In genomic region chr12:64470507-64470906, GRCh38 we compare ENCODE assay signal across 16 cellular contexts. TPM values are rescaled to one million over a fixed set of nuclear protein-coding genes. Genes with fewer than 3 reads are reported as not detected.
DNase-seq lines count a peak whose midpoint lies in the region; ATAC-seq and TF ChIP-seq lines count a peak whose summit lies in the region.
"Had no signal": no experiment of that assay in that cellular context is flagged by ENCODE, and none has a peak within 500 bp of the region (broad histone marks: within the 10 kb centered on the region; RNA-seq: fewer than 3 reads in every experiment).

No MANE protein-coding gene starts in this region.

- H3K36me3 ChIP-seq in adrenal gland (replicated peaks in 1 of 2): peaks cover 0 to 58% of the 10 kb centered on the region in 2 donors
- peaks cover 0 to 44% of the 10 kb centered on the region in 2 donors for H3K36me3 ChIP-seq in gastrocnemius medialis

- 48 to 59% (median 53%) methylated on average over 2 of the region's 2 CpGs for WGBS in adrenal gland, 4 donors

- in situ Hi-C loops in gastrocnemius medialis (cut with MboI; ENCODE audit: low sequenced_read_pairs in 4 of 4): no loop called here

- peaks cover 3% of the 10 kb centered on the region for H3K4me1 Mint-ChIP-seq in activated CD4-positive, alpha-beta T cell treated with anti-CD3 and anti-CD28 coated beads, Interleukin-2, amount 10 ng/mL, durations not matched to agents 24 days and 14 days
- H3K4me1 Mint-ChIP-seq: CD14-positive monocyte had no signal

- peaks cover 4% of the 10 kb centered on the region for H3K9me3 Mint-ChIP-seq in activated CD4-positive, alpha-beta T cell treated with anti-CD3 and anti-CD28 coated beads, Interleukin-2, amount 10 ng/mL, durations not matched to agents 24 days and 14 days

- H3K27ac ChIP-seq in adrenal gland (peak overlapping the region in 4 of 5 donors; percentile 28 to 77 (median 61)), gastrocnemius medialis (peak overlapping the region; percentile 75 to 82 (median 78))
- H3K27ac ChIP-seq: 22Rv1 had no signal

- no peak for DNase-seq in activated CD4-positive, alpha-beta T cell treated with anti-CD3 and anti-CD28 coated beads, Interleukin-2, amount 10 ng/mL, durations not matched to agents 24 days and 14 days
- DNase-seq in activated CD4-positive, alpha-beta T cell treated with anti-CD3 and anti-CD28 coated beads, Interleukin-2, amount 50 U/mL, for 4 hours: no peak
- DNase-seq in adrenal gland (no peak), left ventricle myocardium superior (no peak), gastrocnemius medialis (no peak), sciatic nerve (ENCODE audit: low spot score) (no peak)
- DNase-seq: Caco-2; CD8-positive, alpha-beta memory T cell; DND-41; GF-D8; HCEC 1CT; HFFc6 had no signal

- no peak overlapping the region for H3K4me3 ChIP-seq in adrenal gland
- no peak overlapping the region for H3K4me3 ChIP-seq in gastrocnemius medialis

- H3K9me3 ChIP-seq in adrenal gland (replicated peaks in 1 of 3): no peaks in the 10 kb centered on the region
- H3K9me3 ChIP-seq in gastrocnemius medialis: no peaks in the 10 kb centered on the region
- H3K9me3 ChIP-seq: Caco-2 had no signal

- H3K27me3 Mint-ChIP-seq in activated CD4-positive, alpha-beta T cell treated with anti-CD3 and anti-CD28 coated beads, Interleukin-2, amount 10 ng/mL, durations not matched to agents 24 days and 14 days: no peaks in the 10 kb centered on the region
- H3K27me3 Mint-ChIP-seq: CD8-positive, alpha-beta memory T cell had no signal

- intact Hi-C loops in activated CD4-positive, alpha-beta T cell treated with anti-CD3 and anti-CD28 coated beads, Interleukin-2, amount 10 ng/mL, durations not matched to agents 24 days and 14 days (cut with micrococcal nuclease): no loop called here
- intact Hi-C loops in adrenal gland (cut with DNase I): loop anchor here in 1 of 2 donors (10.0 kb wide), 1 partner anchor 46 kb away; no protein-coding TSS in a partner anchor
- intact Hi-C loops in left ventricle myocardium superior (cut with micrococcal nuclease): no loop called here
- intact Hi-C loops in gastrocnemius medialis (cut with DNase I; ENCODE audit: low total_unique reads): no loop called here
- intact Hi-C loops in sciatic nerve (cut with DNase I): no loop called here

- peak in 1 of 2 donors; percentile 10 for TF ChIP-seq POLR2A in adrenal gland (IDR thresholded peaks at IDR 0.05)
- no peak for TF ChIP-seq POLR2A in gastrocnemius medialis (IDR thresholded peaks at IDR 0.05)

- H3K27ac Mint-ChIP-seq in activated CD4-positive, alpha-beta T cell treated with anti-CD3 and anti-CD28 coated beads, Interleukin-2, amount 10 ng/mL, durations not matched to agents 24 days and 14 days: peak overlapping the region; percentile 59
- H3K27ac Mint-ChIP-seq: HFFc6 had no signal

- peaks cover 64% of the 10 kb centered on the region for H3K36me3 Mint-ChIP-seq in activated CD4-positive, alpha-beta T cell treated with anti-CD3 and anti-CD28 coated beads, Interleukin-2, amount 10 ng/mL, durations not matched to agents 24 days and 14 days (ENCODE audit: low read depth)

- H3K4me3 Mint-ChIP-seq in activated CD4-positive, alpha-beta T cell treated with anti-CD3 and anti-CD28 coated beads, Interleukin-2, amount 10 ng/mL, durations not matched to agents 24 days and 14 days: no peak overlapping the region
- H3K4me3 Mint-ChIP-seq: CD14-positive monocyte; CD8-positive, alpha-beta memory T cell; HFFc6 had no signal

- H3K27me3 ChIP-seq in adrenal gland: no peaks in the 10 kb centered on the region
- H3K27me3 ChIP-seq in gastrocnemius medialis: no peaks in the 10 kb centered on the region

- no peak for TF ChIP-seq CTCF in adrenal gland (IDR thresholded peaks at IDR 0.05)
- TF ChIP-seq CTCF in gastrocnemius medialis (IDR thresholded peaks at IDR 0.05 in 4 of 5, conservative IDR thresholded peaks at IDR 0.05 in 1 of 5): no peak

- H3K4me1 ChIP-seq in adrenal gland (replicated peaks in 1 of 2): peaks cover 28 to 33% of the 10 kb centered on the region in 2 donors
- H3K4me1 ChIP-seq in gastrocnemius medialis: peaks cover 27 to 30% of the 10 kb centered on the region in 2 donors
- H3K4me1 ChIP-seq: Caco-2 had no signal

- ATAC-seq in left ventricle myocardium superior: peak; percentile 69
- ATAC-seq in gastrocnemius medialis: peak; percentile 85 to 92
- ATAC-seq in sciatic nerve: no peak
- no peak for ATAC-seq in HG02798 (IDR thresholded peaks at IDR 0.05; ENCODE audit: poor library complexity, unreplicated experiment)
- no peak for ATAC-seq in HG02623 (IDR thresholded peaks at IDR 0.05; ENCODE audit: unreplicated experiment)

RNA-seq across cellular contexts. Expression of gene TBK1, which starts 18.6 kb away (rescaled TPM):
- total RNA-seq in activated CD4-positive, alpha-beta T cell treated with anti-CD3 and anti-CD28 coated beads, Interleukin-2, amount 10 ng/mL, durations not matched to agents 24 days and 14 days: 32.9 and 34.6 TPM in 2 replicates
- total RNA-seq in adrenal gland (10 to 100 TPM; 19.0 to 38.3 (median 25.5) TPM), left ventricle myocardium superior (11.7 TPM), gastrocnemius medialis (10 to 100 TPM; 20.1 to 40.8 (median 27.6) TPM), sciatic nerve (29.9 TPM)
- 10 to 100 TPM; 16.0 to 48.3 (median 18.6) TPM for polyA plus RNA-seq in adrenal gland

Comparison
In these comparisons a context has a peak if more than half of its experiments do, and no peak if none do; other contexts are left out.
1. ATAC-seq: peak in left ventricle myocardium superior (single experiment) and gastrocnemius medialis (2 of 2); none in sciatic nerve (single experiment), HG02798 (single experiment) and HG02623 (single experiment).